ENCODE assay signal across 9 cellular contexts in genomic region chr6:10203651-10204050, GRCh38.
"Had no signal": no experiment of that assay in that cellular context is flagged by ENCODE, and none has a peak within 500 bp of the region (broad histone marks: within the 10 kb centered on the region; RNA-seq: fewer than 3 reads in every experiment).

No MANE protein-coding gene starts in this region.

- DNase-seq: GM23248, GOT3, H7, H9, HCEC 1CT, HFFc6 had no signal

- H3K4me1 ChIP-seq: HAP-1 had no signal

- H3K27ac ChIP-seq: GM23248 had no signal

- H3K36me3 ChIP-seq: HAP-1 had no signal

- H3K9me3 ChIP-seq: HAP-1 had no signal

- ATAC-seq: GM23338, HCT116 had no signal

- H3K4me3 ChIP-seq: GM23248, GM23338, HAP-1 had no signal
